Comparison of ENCODE assay signal across 12 cellular contexts in the genomic region with DNA sequence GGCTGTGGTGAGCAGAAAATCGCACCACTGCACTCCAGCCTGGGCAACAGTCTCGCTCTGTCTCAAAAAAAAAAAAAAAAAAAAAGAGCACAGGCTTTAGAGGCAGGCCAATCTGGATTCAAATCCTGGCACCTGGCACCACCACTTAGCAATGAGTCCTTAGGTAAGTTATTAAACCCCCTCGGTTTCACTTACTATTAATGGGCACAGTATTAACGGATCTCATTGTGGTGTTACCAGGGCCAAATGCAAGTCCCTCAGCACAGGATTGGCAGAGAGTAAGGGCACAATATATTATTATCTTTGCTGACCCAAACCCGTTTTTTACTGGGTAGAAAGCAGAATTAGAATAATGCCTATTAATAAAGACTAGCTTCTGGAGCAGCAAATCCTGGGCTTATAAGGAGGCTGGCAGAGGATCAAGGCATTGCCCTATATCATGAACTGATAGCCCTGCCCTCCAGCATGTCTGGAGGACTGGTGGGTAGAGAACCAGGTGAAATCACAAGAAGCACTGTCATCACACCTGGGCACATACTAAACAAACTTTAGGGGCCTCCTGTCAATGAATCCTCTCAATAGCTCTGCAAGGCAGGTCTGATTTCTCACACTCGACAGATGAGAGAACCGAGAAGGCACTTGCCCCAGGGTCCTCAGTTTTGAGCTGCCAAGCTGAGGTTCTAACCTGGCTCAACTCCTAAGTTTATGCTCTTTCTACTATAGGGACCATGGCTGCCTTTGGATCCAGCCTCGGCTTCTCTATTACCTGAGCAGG. TPM values are rescaled to one million over a fixed set of nuclear protein-coding genes. Genes with fewer than 3 reads are reported as not detected.
DNase-seq lines count a peak whose midpoint lies in the region; ATAC-seq and TF ChIP-seq lines count a peak whose summit lies in the region.
"Had no signal": no experiment of that assay in that cellular context is flagged by ENCODE, and none has a peak within 500 bp of the region (broad histone marks: within the 10 kb centered on the region; RNA-seq: fewer than 3 reads in every experiment).

No MANE protein-coding gene starts in this region.

- TF ChIP-seq POLR2A in esophagus muscularis mucosa (IDR thresholded peaks at IDR 0.05; ENCODE audit: low read depth) (no peak), vagina (IDR thresholded peaks at IDR 0.05) (no peak)

- CTCF ChIA-PET in activated CD8-positive, alpha-beta T cell treated with anti-CD3 and anti-CD28 coated beads for 36 hours (lab: Charles Lee), result interaction anchor here (1.1 to 9.4 kb wide), 6 partner anchors 14 to 94 kb away, joined by 3 to 122 read pairs (median 8); a partner anchor contains a TSS

- H3K79me2 ChIP-seq in parathyroid adenoma, result peaks cover 4% of the 10 kb centered on the region

- H3K9me3 Mint-ChIP-seq in activated CD8-positive, alpha-beta T cell treated with anti-CD3 and anti-CD28 coated beads for 36 hours, result no peaks in the 10 kb centered on the region
- H3K9me3 Mint-ChIP-seq: activated T-helper 17 cell treated with anti-CD3 and anti-CD28 coated beads, Interleukin-2, amount 50 U/mL, for 72 hours; T-cell had no signal

- no peak for TF ChIP-seq EP300 in esophagus muscularis mucosa (IDR thresholded peaks at IDR 0.05)

- TF ChIP-seq CTCF in left ventricle myocardium inferior (IDR thresholded peaks at IDR 0.05; ENCODE audit: borderline replicate concordance) (no peak), esophagus muscularis mucosa (IDR thresholded peaks at IDR 0.05) (no peak), parathyroid adenoma (IDR thresholded peaks at IDR 0.05) (no peak), vagina (IDR thresholded peaks at IDR 0.05) (no peak)
- TF ChIP-seq CTCF in activated CD8-positive, alpha-beta T cell treated with anti-CD3 and anti-CD28 coated beads for 36 hours (IDR thresholded peaks at IDR 0.05), result no peak

- H3K36me3 Mint-ChIP-seq in activated CD8-positive, alpha-beta T cell treated with anti-CD3 and anti-CD28 coated beads for 36 hours (ENCODE audit: low read depth), result no peaks in the 10 kb centered on the region
- H3K36me3 Mint-ChIP-seq: T-cell had no signal

- no peak overlapping the region for H3K4me3 Mint-ChIP-seq in activated CD8-positive, alpha-beta T cell treated with anti-CD3 and anti-CD28 coated beads for 36 hours
- H3K4me3 Mint-ChIP-seq: activated T-helper 17 cell treated with anti-CD3 and anti-CD28 coated beads, Interleukin-2, amount 50 U/mL, for 72 hours; T-cell had no signal

- H3K4me1 Mint-ChIP-seq in activated CD8-positive, alpha-beta T cell treated with anti-CD3 and anti-CD28 coated beads for 36 hours (ENCODE audit: low read depth), result peaks cover 9% of the 10 kb centered on the region

- H3K4me1 ChIP-seq in left ventricle myocardium inferior, result peaks cover 49% of the 10 kb centered on the region
- H3K4me1 ChIP-seq in esophagus muscularis mucosa, result peaks cover 38 to 42% (median 41%) of the 10 kb centered on the region in 4 donors
- peaks cover 17% of the 10 kb centered on the region for H3K4me1 ChIP-seq in parathyroid adenoma
- H3K4me1 ChIP-seq in vagina, result peaks cover 40% of the 10 kb centered on the region

- DNase-seq in left ventricle myocardium inferior (no peak), Right ventricle myocardium inferior (ENCODE audit: missing footprints) (no peak), esophagus muscularis mucosa (ENCODE audit: extremely low spot score) (no peak), vagina (ENCODE audit: extremely low spot score in 2 of 2) (no peak), GDM1 (lab: John Stamatoyannopoulos, UW) (no peak), NK-92 (lab: John Stamatoyannopoulos, UW; ENCODE audit: unreplicated experiment) (no peak)
- no peak for DNase-seq in activated CD8-positive, alpha-beta T cell treated with anti-CD3 and anti-CD28 coated beads for 36 hours
- DNase-seq: activated CD4-positive, alpha-beta T cell treated with anti-CD3 and anti-CD28 coated beads for 4 hours; brain microvascular endothelial cell; T-cell had no signal

- no peaks in the 10 kb centered on the region for H3K27me3 Mint-ChIP-seq in activated CD8-positive, alpha-beta T cell treated with anti-CD3 and anti-CD28 coated beads for 36 hours
- H3K27me3 Mint-ChIP-seq: activated T-helper 17 cell treated with anti-CD3 and anti-CD28 coated beads, Interleukin-2, amount 50 U/mL, for 72 hours had no signal

- H3K27ac Mint-ChIP-seq in activated CD8-positive, alpha-beta T cell treated with anti-CD3 and anti-CD28 coated beads for 36 hours, result no peak overlapping the region
- H3K27ac Mint-ChIP-seq: activated T-helper 17 cell treated with anti-CD3 and anti-CD28 coated beads, Interleukin-2, amount 50 U/mL, for 72 hours; T-cell had no signal

- H3K9me3 ChIP-seq in left ventricle myocardium inferior (replicated peaks), result no peaks in the 10 kb centered on the region
- H3K9me3 ChIP-seq in esophagus muscularis mucosa, result no peaks in the 10 kb centered on the region
- no peaks in the 10 kb centered on the region for H3K9me3 ChIP-seq in parathyroid adenoma (ENCODE audit: control insufficient read depth, low read length)
- H3K9me3 ChIP-seq in vagina, result no peaks in the 10 kb centered on the region

- ATAC-seq in Right ventricle myocardium inferior, result no peak
- no peak for ATAC-seq in activated CD8-positive, alpha-beta T cell treated with anti-CD3 and anti-CD28 coated beads for 36 hours
- ATAC-seq: activated T-helper 17 cell treated with anti-CD3 and anti-CD28 coated beads, Interleukin-2, amount 50 U/mL, for 72 hours; T-cell had no signal

- H2AFZ ChIP-seq in parathyroid adenoma, result no peak overlapping the region

- H3K4me3 ChIP-seq in left ventricle myocardium inferior (no peak overlapping the region), esophagus muscularis mucosa (no peak overlapping the region), parathyroid adenoma (ENCODE audit: low read depth, low read length) (no peak overlapping the region), vagina (no peak overlapping the region)

- no peaks in the 10 kb centered on the region for H3K27me3 ChIP-seq in left ventricle myocardium inferior (ENCODE audit: low read depth)
- H3K27me3 ChIP-seq in esophagus muscularis mucosa, result no peaks in the 10 kb centered on the region
- H3K27me3 ChIP-seq in parathyroid adenoma (ENCODE audit: control insufficient read depth, insufficient read depth, low read length), result no peaks in the 10 kb centered on the region
- no peaks in the 10 kb centered on the region for H3K27me3 ChIP-seq in vagina
- H3K27me3 ChIP-seq: brain microvascular endothelial cell had no signal

- H3K4me2 ChIP-seq in parathyroid adenoma (ENCODE audit: low read length), result no peak overlapping the region

- POLR2A ChIA-PET in activated CD8-positive, alpha-beta T cell treated with anti-CD3 and anti-CD28 coated beads for 36 hours (lab: Charles Lee), result interaction anchor here (1.2 kb wide), 1 partner anchor 11 kb away, joined by 3 read pairs; no protein-coding TSS in a partner anchor

- 83% methylated on average over 7 of the region's 8 CpGs for WGBS in esophagus muscularis mucosa

- no peak overlapping the region for H3K9ac ChIP-seq in parathyroid adenoma

- H3K27ac ChIP-seq in left ventricle myocardium inferior (replicated peaks) (peak overlapping the region; percentile 86), esophagus muscularis mucosa (replicated peaks in 1 of 4) (peak overlapping the region; percentile 87 to 95 (median 92)), parathyroid adenoma (peak overlapping the region; percentile 58), vagina (peak overlapping the region; percentile 94)

- intact Hi-C loops in left ventricle myocardium inferior (cut with micrococcal nuclease) (no loop called here), Right ventricle myocardium inferior (cut with DNase I) (no loop called here), esophagus muscularis mucosa (cut with DNase I) (no loop called here), vagina (cut with DNase I) (no loop called here)
- intact Hi-C loops in activated CD8-positive, alpha-beta T cell treated with anti-CD3 and anti-CD28 coated beads for 36 hours (cut with micrococcal nuclease), result no loop called here

- H3K36me3 ChIP-seq in left ventricle myocardium inferior (peaks cover 38% of the 10 kb centered on the region), esophagus muscularis mucosa (peaks cover 3 to 60% (median 43%) of the 10 kb centered on the region in 4 donors), parathyroid adenoma (ENCODE audit: control insufficient read depth, insufficient read depth, low read length) (no peaks in the 10 kb centered on the region), vagina (peaks cover 3 to 20% of the 10 kb centered on the region in 2 donors)

RNA-seq across cellular contexts. Expression of a gene that starts 17.7 kb away (rescaled TPM):
- 2.9 TPM for total RNA-seq in left ventricle myocardium inferior
- total RNA-seq in Right ventricle myocardium inferior, result 2.4 TPM
- 1 to 10 TPM in 3 of 4 donors, under 1 TPM in 1; 0.71 to 3.7 (median 1.4) TPM for total RNA-seq in esophagus muscularis mucosa
- total RNA-seq in vagina, result 3.4 TPM
- total RNA-seq in activated CD8-positive, alpha-beta T cell treated with anti-CD3 and anti-CD28 coated beads for 36 hours, result not detected
- total RNA-seq: activated T-helper 17 cell treated with anti-CD3 and anti-CD28 coated beads, Interleukin-2, amount 50 U/mL, for 72 hours; T-cell had no signal

RNA-seq across cellular contexts. Expression of a gene that starts 21.7 kb away (rescaled TPM):
- total RNA-seq in left ventricle myocardium inferior (1.8 TPM), Right ventricle myocardium inferior (2.4 TPM), esophagus muscularis mucosa (1 to 10 TPM in 3 of 4 donors, under 1 TPM in 1; 0.91 to 3.3 (median 2.0) TPM), vagina (4.9 TPM)
- total RNA-seq in activated CD8-positive, alpha-beta T cell treated with anti-CD3 and anti-CD28 coated beads for 36 hours, result not detected
- total RNA-seq: activated T-helper 17 cell treated with anti-CD3 and anti-CD28 coated beads, Interleukin-2, amount 50 U/mL, for 72 hours had no signal

RNA-seq across cellular contexts. Expression of a gene that starts 30.8 kb away (rescaled TPM):
- total RNA-seq in left ventricle myocardium inferior (15.6 TPM), Right ventricle myocardium inferior (22.5 TPM), esophagus muscularis mucosa (10 to 100 TPM; 56.5 to 81.1 (median 65.5) TPM), vagina (78.3 TPM)
- total RNA-seq in activated CD8-positive, alpha-beta T cell treated with anti-CD3 and anti-CD28 coated beads for 36 hours, result not detected

Comparison
In these comparisons a context has a peak if more than half of its experiments do, and no peak if none do; other contexts are left out.
1. RNA of a gene that starts 30.8 kb away (total RNA-seq): 78.3 TPM in vagina (single experiment), 56.5 to 81.1 TPM in esophagus muscularis mucosa, 22.5 TPM in Right ventricle myocardium inferior (single experiment) and 15.6 TPM in left ventricle myocardium inferior (single experiment); not detected in activated CD8-positive, alpha-beta T cell treated with anti-CD3 and anti-CD28 coated beads for 36 hours; every median in the first group is over 10 times any median in the second.
2. Peak in every context shown above with its lines, with median percentiles within 50 percentile points of each other: H3K27ac ChIP-seq.